13 cellular contexts compared by ENCODE assay signal in the genomic region with DNA sequence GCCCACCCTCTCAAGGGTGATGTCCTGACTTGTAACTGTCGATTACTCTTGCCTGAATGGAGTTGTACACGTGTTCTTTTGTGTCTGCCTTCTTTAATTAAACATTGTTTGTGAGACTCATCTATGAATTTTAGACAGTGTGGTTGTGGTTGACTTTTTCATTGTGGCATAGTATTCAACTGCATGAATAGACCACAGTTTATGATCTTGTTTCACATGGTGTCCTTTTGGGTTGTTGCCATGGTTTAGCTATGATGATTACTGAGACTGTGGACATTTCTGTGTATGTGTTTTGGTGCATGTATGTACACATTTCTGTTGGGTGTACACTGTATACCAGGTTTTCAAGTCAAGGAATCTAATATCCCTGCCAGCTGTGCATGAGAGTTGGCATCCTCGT.
"Had no signal": no experiment of that assay in that cellular context is flagged by ENCODE, and none has a peak within 500 bp of the region (broad histone marks: within the 10 kb centered on the region; RNA-seq: fewer than 3 reads in every experiment).

No MANE protein-coding gene starts in this region.

- H3K27me3 ChIP-seq: testis had no signal

- H3K4me3 Mint-ChIP-seq: activated naive CD4-positive, alpha-beta T cell treated with anti-CD3 and anti-CD28 coated beads for 36 hours; activated T-helper 1 cell treated with anti-CD3 and anti-CD28 coated beads, Interleukin-12 subunit alpha, Interleukin-12 subunit beta, Interleukin-2, Interleukin-4 antibody, amounts not matched to agents 30 ng/mL and 10 ng/mL and 1 ng/mL, durations not matched to agents 14 hours and 24 hours and 36 hours; endodermal cell; nephron progenitor cell; stimulated activated naive CD8-positive, alpha-beta T cell treated with anti-CD3 and anti-CD28 coated beads, Interleukin-15, Interleukin-2, amounts not matched to agents 100 ng/mL and 50 ng/mL, for 24 hours; T-helper 17 cell had no signal

- H3K27ac ChIP-seq: testis had no signal

- H3K9me3 ChIP-seq: mucosa of descending colon, testis had no signal

- H3K27ac Mint-ChIP-seq: activated naive CD4-positive, alpha-beta T cell treated with anti-CD3 and anti-CD28 coated beads for 36 hours; activated T-helper 1 cell treated with anti-CD3 and anti-CD28 coated beads, Interleukin-12 subunit alpha, Interleukin-12 subunit beta, Interleukin-2, Interleukin-4 antibody, amounts not matched to agents 30 ng/mL and 10 ng/mL and 1 ng/mL, durations not matched to agents 14 hours and 24 hours and 36 hours; endodermal cell; nephron progenitor cell; stimulated activated naive CD8-positive, alpha-beta T cell treated with anti-CD3 and anti-CD28 coated beads, Interleukin-15, Interleukin-2, amounts not matched to agents 100 ng/mL and 50 ng/mL, for 24 hours; T-helper 17 cell had no signal

- DNase-seq: activated CD4-positive, CD25-positive, alpha-beta regulatory T cell; activated naive CD4-positive, alpha-beta T cell treated with anti-CD3 and anti-CD28 coated beads for 36 hours; amygdala; endodermal cell; erythroblast; left colon; mucosa of descending colon; nephron progenitor cell; stimulated activated CD4-positive, alpha-beta T cell treated with anti-CD3 and anti-CD28 coated beads, Interleukin-2, amount 100 ng/mL, for 48 hours; T-helper 17 cell; testis had no signal

- H3K9me3 Mint-ChIP-seq: activated naive CD4-positive, alpha-beta T cell treated with anti-CD3 and anti-CD28 coated beads for 36 hours; activated T-helper 1 cell treated with anti-CD3 and anti-CD28 coated beads, Interleukin-12 subunit alpha, Interleukin-12 subunit beta, Interleukin-2, Interleukin-4 antibody, amounts not matched to agents 30 ng/mL and 10 ng/mL and 1 ng/mL, durations not matched to agents 14 hours and 24 hours and 36 hours; nephron progenitor cell; stimulated activated naive CD8-positive, alpha-beta T cell treated with anti-CD3 and anti-CD28 coated beads, Interleukin-15, Interleukin-2, amounts not matched to agents 100 ng/mL and 50 ng/mL, for 24 hours had no signal

- ATAC-seq: left colon, mucosa of descending colon, T-helper 17 cell had no signal
